8 cellular contexts compared by ENCODE assay signal in genomic region chr2:242031481-242032019, GRCh38.
A peak's percentile ranks its signal among the peaks of the same experiment; 100 is the strongest.
DNase-seq lines count a peak whose midpoint lies in the region; FAIRE-seq lines count a peak whose summit lies in the region.

No MANE protein-coding gene starts in this region.

- DNase-seq in HTR-8/SVneo (ENCODE audit: insufficient read length, low spot score) = peak; percentile 33
- peak; percentile 50 for DNase-seq in activated CD4-positive, alpha-beta T cell treated with anti-CD3 and anti-CD28 coated beads, Interleukin-2, amount 50 U/mL, for 1 hour
- DNase-seq in effector CD8-positive, alpha-beta T cell (lab: John Stamatoyannopoulos, UW) = peak; percentile 11
- DNase-seq in stimulated activated CD4-positive, alpha-beta T cell treated with anti-CD3 and anti-CD28 coated beads, TNF-alpha, amount 100 ng/mL, for 48 hours (ENCODE audit: low read depth in 3 of 3) = peak in 2 of 3 donors; percentile 11 to 13
- no peak for DNase-seq in pons (ENCODE audit: low spot score)
- DNase-seq in caudate nucleus (lab: John Stamatoyannopoulos, UW) = no peak
- DNase-seq in Ammon's horn (ENCODE audit: low spot score) = no peak
- DNase-seq in NCI-H128 (lab: John Stamatoyannopoulos, UW; ENCODE audit: unreplicated experiment) = no peak

- H3K27ac ChIP-seq in caudate nucleus (ENCODE audit: low read depth, low read length) = no peak overlapping the region

- no peak for FAIRE-seq in HTR-8/SVneo (lab: Jason Lieb, UNC)

Comparison
In these comparisons a context has a peak if more than half of its experiments do, and no peak if none do; other contexts are left out.
1. DNase-seq: peak in HTR-8/SVneo (single experiment), activated CD4-positive, alpha-beta T cell treated with anti-CD3 and anti-CD28 coated beads, Interleukin-2, amount 50 U/mL, for 1 hour (single experiment), effector CD8-positive, alpha-beta T cell (single experiment) and stimulated activated CD4-positive, alpha-beta T cell treated with anti-CD3 and anti-CD28 coated beads, TNF-alpha, amount 100 ng/mL, for 48 hours (2 of 3); none in pons (single experiment), caudate nucleus (0 of 61), Ammon's horn (single experiment) and NCI-H128 (single experiment).